ENCODE assay signal across 1 cellular context in the genomic region with DNA sequence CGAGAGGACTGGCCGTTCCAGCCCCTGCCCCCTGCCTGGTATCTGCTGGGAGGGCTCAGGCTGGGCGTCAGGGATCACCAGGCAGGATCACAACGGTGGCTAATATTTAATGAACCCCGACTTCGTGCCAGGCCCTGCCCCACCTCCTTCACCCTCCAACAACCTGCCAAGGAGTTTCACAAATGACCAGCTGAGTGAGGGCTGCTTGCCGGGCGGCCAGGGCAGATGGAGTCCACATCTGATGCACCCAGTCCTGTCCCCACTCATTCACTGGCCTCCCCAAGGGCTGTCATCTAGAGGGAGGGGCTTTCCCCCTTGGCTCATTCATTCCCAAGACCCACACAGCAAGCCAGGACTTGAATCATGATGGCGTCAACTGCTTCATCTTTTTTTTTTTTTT.
TF ChIP-seq lines count a peak whose summit lies in the region.

No MANE protein-coding gene starts in this region.

TF ChIP-seq in H1, 55 proteins besides CTCF, POLR2A, EP300 and RAD21:
- TF ChIP-seq TEAD4 (IDR thresholded peaks at IDR 0.05; ENCODE audit: low read depth, low read length) (no peak), JUN (IDR thresholded peaks at IDR 0.05; ENCODE audit: low read depth, low read length) (no peak), RFX5 (IDR thresholded peaks at IDR 0.05; ENCODE audit: borderline replicate concordance, low read depth, low read length) (no peak), SP1 (IDR thresholded peaks at IDR 0.05; ENCODE audit: low read depth, low read length) (no peak), SAP30 (IDR thresholded peaks at IDR 0.05; ENCODE audit: insufficient read depth, insufficient replicate concordance, low read length) (no peak), CHD7 (IDR thresholded peaks at IDR 0.05; ENCODE audit: insufficient replicate concordance, low read length) (no peak), HDAC6 (IDR thresholded peaks at IDR 0.05; ENCODE audit: low read depth, low read length) (no peak), TBP (IDR thresholded peaks at IDR 0.05; ENCODE audit: low read depth, low read length) (no peak), TAF1 (IDR thresholded peaks at IDR 0.05; ENCODE audit: low read depth, low read length) (no peak), RBBP5 (IDR thresholded peaks at IDR 0.05; ENCODE audit: borderline replicate concordance, low read depth, low read length) (no peak), JUND (IDR thresholded peaks at IDR 0.05; ENCODE audit: low read length) (no peak), RNF2 (IDR thresholded peaks at IDR 0.05; ENCODE audit: borderline replicate concordance, low read depth, low read length, missing control alignments, poor library complexity, severe bottlenecking) (no peak), CTBP2 (IDR thresholded peaks at IDR 0.05; ENCODE audit: borderline replicate concordance, insufficient read depth, insufficient read length, low read length) (no peak), NRF1 (IDR thresholded peaks at IDR 0.05; ENCODE audit: low read depth, low read length) (no peak)
